In genomic region chr16:14627088-14627487, GRCh38 we compare ENCODE assay signal across 31 cellular contexts.
"Had no signal": no experiment of that assay in that cellular context is flagged by ENCODE, and none has a peak within 500 bp of the region (broad histone marks: within the 10 kb centered on the region; RNA-seq: fewer than 3 reads in every experiment).

No MANE protein-coding gene starts in this region.

- H3K27ac ChIP-seq: adrenal gland, KMS-11, PC-9, RWPE1, WERI-Rb-1 had no signal

- H3K9me3 ChIP-seq: adrenal gland had no signal

- H3K9me3 Mint-ChIP-seq: activated CD8-positive, alpha-beta T cell treated with anti-CD3 and anti-CD28 coated beads for 36 hours; activated naive CD8-positive, alpha-beta T cell treated with anti-CD3 and anti-CD28 coated beads, Interleukin-2, amount 10 ng/mL, durations not matched to agents 7 days and 5 days; brain had no signal

- H3K27me3 ChIP-seq: adrenal gland had no signal

- ATAC-seq: activated CD8-positive, alpha-beta T cell treated with anti-CD3 and anti-CD28 coated beads for 36 hours; activated T-cell treated with anti-CD3 and anti-CD28 coated beads, Interleukin-2, amount 50 U/mL, for 4 hours; activated T-helper 17 cell treated with anti-CD3 and anti-CD28 coated beads, Interleukin-2, amount 50 U/mL, for 72 hours; Right ventricle myocardium inferior; SK-N-SH treated with all-trans-retinoic acid at 6 μM for 48 hours had no signal

- H3K27ac Mint-ChIP-seq: activated CD4-positive, alpha-beta T cell treated with anti-CD3 and anti-CD28 coated beads, Interleukin-2, amount 10 ng/mL, durations not matched to agents 24 days and 14 days; activated CD8-positive, alpha-beta T cell treated with anti-CD3 and anti-CD28 coated beads for 36 hours; activated naive CD8-positive, alpha-beta T cell treated with anti-CD3 and anti-CD28 coated beads, Interleukin-2, amount 10 ng/mL, durations not matched to agents 7 days and 5 days; activated T-helper 17 cell treated with anti-CD3 and anti-CD28 coated beads, Interleukin-2, amount 50 U/mL, for 72 hours; brain had no signal

- H3K27me3 Mint-ChIP-seq: activated CD4-positive, alpha-beta T cell treated with anti-CD3 and anti-CD28 coated beads, Interleukin-2, amount 10 ng/mL, durations not matched to agents 24 days and 14 days; activated CD8-positive, alpha-beta T cell treated with anti-CD3 and anti-CD28 coated beads for 36 hours; activated naive CD8-positive, alpha-beta T cell treated with anti-CD3 and anti-CD28 coated beads, Interleukin-2, amount 10 ng/mL, durations not matched to agents 7 days and 5 days; activated T-helper 17 cell treated with anti-CD3 and anti-CD28 coated beads, Interleukin-2, amount 50 U/mL, for 72 hours had no signal

- H3K4me3 Mint-ChIP-seq: activated CD4-positive, alpha-beta T cell treated with anti-CD3 and anti-CD28 coated beads, Interleukin-2, amount 10 ng/mL, durations not matched to agents 24 days and 14 days; activated CD8-positive, alpha-beta T cell treated with anti-CD3 and anti-CD28 coated beads for 36 hours; activated naive CD8-positive, alpha-beta T cell treated with anti-CD3 and anti-CD28 coated beads, Interleukin-2, amount 10 ng/mL, durations not matched to agents 7 days and 5 days; activated T-cell treated with anti-CD3 and anti-CD28 coated beads, Interleukin-2, amount 50 U/mL, for 4 hours; activated T-helper 17 cell treated with anti-CD3 and anti-CD28 coated beads, Interleukin-2, amount 50 U/mL, for 72 hours had no signal

- H3K4me3 ChIP-seq: adrenal gland, PC-9 had no signal

- DNase-seq: activated CD4-positive, alpha-beta T cell treated with anti-CD3 and anti-CD28 coated beads, Interleukin-2, amount 10 ng/mL, durations not matched to agents 24 days and 14 days; activated CD4-positive, alpha-beta T cell treated with anti-CD3 and anti-CD28 coated beads, Interleukin-2, amount 50 U/mL, for 4 hours; activated CD4-positive, CD25-positive, alpha-beta regulatory T cell; activated CD8-positive, alpha-beta T cell treated with anti-CD3 and anti-CD28 coated beads for 36 hours; activated effector memory CD4-positive, alpha-beta T cell treated with anti-CD3 and anti-CD28 coated beads, Interleukin-2, amount 50 U/mL, for 16 hours; activated naive CD4-positive, alpha-beta T cell; activated naive CD4-positive, alpha-beta T cell treated with anti-CD3 and anti-CD28 coated beads, Interleukin-2, amount 50 U/mL, for 16 hours; activated naive CD8-positive, alpha-beta T cell treated with anti-CD3 and anti-CD28 coated beads, Interleukin-2, amount 10 ng/mL, durations not matched to agents 7 days and 5 days; activated T-cell treated with anti-CD3 and anti-CD28 coated beads, Interleukin-2, amount 50 U/mL, for 4 hours; adrenal gland; caudate nucleus; MM.1S; MV-4-11; NCI-H1092; NCI-H1436 treated with DMSO at 0.1 percent for 48 hours; NCI-H1694 treated with DMSO at 0.1 percent for 48 hours; NCI-H2029; NCI-H345; NCI-H524 treated with DMSO at 0.1 percent for 48 hours; PC-9; SIG-M5; SW 1271; T-helper 1 cell; T1000; WERI-Rb-1 had no signal

- H3K9ac ChIP-seq: KMS-11 had no signal
